ENCODE assay signal across 17 cellular contexts in the genomic region with DNA sequence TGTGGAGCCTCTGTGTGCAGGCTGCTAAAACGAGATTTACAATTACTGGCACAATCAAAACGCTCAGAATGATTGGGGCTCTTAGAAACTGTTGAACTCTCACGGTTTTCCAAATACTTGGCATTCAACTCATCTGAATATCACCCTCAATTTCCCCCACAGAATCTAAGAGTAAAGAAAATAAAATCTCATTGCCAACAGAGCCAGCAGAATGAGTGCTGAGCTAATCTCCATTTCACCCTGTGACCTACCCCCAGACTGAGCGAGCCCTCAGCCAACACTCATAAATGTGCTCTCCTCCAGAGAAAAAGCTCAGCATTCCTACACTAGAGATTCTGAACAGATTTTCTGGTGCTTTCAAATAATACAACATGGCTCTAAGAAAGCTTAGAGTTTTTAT.
"Had no signal": no experiment of that assay in that cellular context is flagged by ENCODE, and none has a peak within 500 bp of the region (broad histone marks: within the 10 kb centered on the region; RNA-seq: fewer than 3 reads in every experiment).

No MANE protein-coding gene starts in this region.

- ATAC-seq: activated CD8-positive, alpha-beta T cell treated with anti-CD3 and anti-CD28 coated beads for 36 hours; heart left ventricle; stimulated activated naive CD8-positive, alpha-beta T cell treated with anti-CD3 and anti-CD28 coated beads, Interleukin-15, Interleukin-2, amounts not matched to agents 100 U/mL and 50 U/mL, for 24 hours had no signal

- H3K4me3 ChIP-seq: adrenal gland, dorsolateral prefrontal cortex, esophagus muscularis mucosa, heart left ventricle, prostate gland, sigmoid colon, thoracic aorta had no signal

- H3K27me3 ChIP-seq: adrenal gland, dorsolateral prefrontal cortex, esophagus muscularis mucosa, sigmoid colon had no signal

- H3K4me1 ChIP-seq: adrenal gland, esophagus muscularis mucosa, heart left ventricle, prostate gland had no signal

- DNase-seq: activated CD4-positive, alpha-beta T cell treated with anti-CD3 and anti-CD28 coated beads for 4 hours; activated CD8-positive, alpha-beta memory T cell treated with anti-CD3 and anti-CD28 coated beads, Interleukin-2, amount 50 U/mL, for 48 hours; activated CD8-positive, alpha-beta T cell treated with anti-CD3 and anti-CD28 coated beads for 36 hours; adrenal gland; dorsolateral prefrontal cortex; foreskin melanocyte; heart left ventricle; kidney; sigmoid colon; stimulated activated CD4-positive, alpha-beta T cell treated with anti-CD3 and anti-CD28 coated beads, Interleukin-4, amount 100 ng/mL, for 1 hour; stimulated activated CD8-positive, alpha-beta memory T cell treated with anti-CD3 and anti-CD28 coated beads, Interleukin-4, amount 100 ng/mL, for 48 hours; stimulated activated naive CD8-positive, alpha-beta T cell treated with anti-CD3 and anti-CD28 coated beads, Interleukin-15, Interleukin-2, amounts not matched to agents 100 U/mL and 50 U/mL, for 24 hours; T1000 had no signal

- H3K4me3 Mint-ChIP-seq: activated CD8-positive, alpha-beta T cell treated with anti-CD3 and anti-CD28 coated beads for 36 hours had no signal

- H3K36me3 ChIP-seq: adrenal gland, esophagus muscularis mucosa, heart left ventricle, prostate gland, sigmoid colon, thoracic aorta had no signal

- H3K27ac ChIP-seq: adrenal gland, dorsolateral prefrontal cortex, esophagus muscularis mucosa, heart left ventricle, prostate gland, sigmoid colon, thoracic aorta, VCaP had no signal

- H3K27ac Mint-ChIP-seq: activated CD8-positive, alpha-beta T cell treated with anti-CD3 and anti-CD28 coated beads for 36 hours had no signal
